Comparison of ENCODE assay signal across 19 cellular contexts in the genomic region with DNA sequence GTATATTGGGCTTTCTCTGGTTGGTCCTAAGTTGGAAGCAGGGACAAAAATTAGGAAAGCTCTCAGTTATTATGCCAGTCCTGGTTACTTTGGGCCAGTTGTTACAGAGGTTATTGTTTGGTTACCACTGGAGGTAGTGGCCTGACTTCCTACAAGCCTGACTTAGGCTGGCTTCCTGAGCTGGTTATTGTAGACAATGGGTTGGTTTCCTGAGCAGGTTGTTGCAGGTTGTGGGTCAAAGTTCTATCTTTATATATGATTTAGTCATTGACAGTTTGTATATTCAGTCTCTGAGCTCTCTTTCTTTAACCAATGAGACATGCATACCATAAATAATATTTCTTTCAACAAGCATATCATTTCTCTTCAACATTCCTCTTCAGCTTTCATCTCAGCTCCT. TPM values are rescaled to one million over a fixed set of nuclear protein-coding genes. Genes with fewer than 3 reads are reported as not detected.
DNase-seq lines count a peak whose midpoint lies in the region; ATAC-seq, FAIRE-seq and TF ChIP-seq lines count a peak whose summit lies in the region.
"Had no signal": no experiment of that assay in that cellular context is flagged by ENCODE, and none has a peak within 500 bp of the region (broad histone marks: within the 10 kb centered on the region; RNA-seq: fewer than 3 reads in every experiment).

No MANE protein-coding gene starts in this region.

- no peaks in the 10 kb centered on the region for H3K9me1 ChIP-seq in keratinocyte (ENCODE audit: control insufficient read depth, extremely low read depth, insufficient read depth, low read length)

- H3K27ac ChIP-seq in GM23338 (ENCODE audit: low read depth) (no peak overlapping the region), keratinocyte (ENCODE audit: control insufficient read depth, insufficient read depth, low read length) (no peak overlapping the region), thyroid gland (no peak overlapping the region)
- H3K27ac ChIP-seq: C4-2B had no signal

- TF ChIP-seq POLR2A in thyroid gland (IDR thresholded peaks at IDR 0.05): no peak

- H3F3A ChIP-seq in GM23338 (replicated peaks; ENCODE audit: low read depth): no peaks in the 10 kb centered on the region

- dilution Hi-C loops in keratinocyte (cut with MboI; ENCODE audit: extremely low pct_ligation_motif_present, low sequenced_read_pairs): no loop called here

- TF ChIP-seq CTCF in GM23338 (conservative IDR thresholded peaks at IDR 0.05; ENCODE audit: low read depth in 2 of 2) (no peak), bronchial epithelial cell (IDR thresholded peaks at IDR 0.05; ENCODE audit: insufficient read depth, low read length, severe bottlenecking) (no peak), keratinocyte (optimal IDR thresholded peaks at IDR 0.05 in 1 of 3, IDR thresholded peaks at IDR 0.05 in 1 of 3, conservative IDR thresholded peaks at IDR 0.05 in 1 of 3; ENCODE audit: extremely low read depth in 1 of 3, insufficient read depth in 2 of 3, low read length in 3 of 3) (no peak), thyroid gland (IDR thresholded peaks at IDR 0.05) (no peak)

- 0 out of 2 replicates have a peak, but pooled peaks cover 8% of the 10 kb centered on the region for H3K9me2 ChIP-seq in GM23338 (ENCODE audit: insufficient read depth)

- H3K9me3 ChIP-seq in keratinocyte (ENCODE audit: control insufficient read depth, low read depth, low read length) (no peaks in the 10 kb centered on the region), thyroid gland (no peaks in the 10 kb centered on the region)
- H3K9me3 ChIP-seq: Caco-2 had no signal

- H3K36me3 ChIP-seq in GM23338 (ENCODE audit: insufficient read depth) (no peaks in the 10 kb centered on the region), bronchial epithelial cell (ENCODE audit: control insufficient read depth, insufficient read depth, low read length) (no peaks in the 10 kb centered on the region), keratinocyte (ENCODE audit: control insufficient read depth in 2 of 2, extremely low read depth in 1 of 2, insufficient read depth in 2 of 2, low read length in 2 of 2) (no peaks in the 10 kb centered on the region), thyroid gland (no peaks in the 10 kb centered on the region)

- peaks cover 4% of the 10 kb centered on the region; the same call in 1 of the 3 replicates for H3K4me1 Mint-ChIP-seq in GM23338
- H3K4me1 Mint-ChIP-seq: IgD-negative memory B cell had no signal

- DNase-seq in GM23338 (ENCODE audit: low spot score) (no peak), bronchial epithelial cell (ENCODE audit: low read depth) (peak; percentile 64), keratinocyte (ENCODE audit: low read depth, low spot score) (no peak), thyroid gland (no peak), NCI-H1436 treated with DMSO at 0.1 percent for 48 hours (lab: John Stamatoyannopoulos, UW) (no peak)
- DNase-seq: ACHN; Caco-2; CD4-positive, alpha-beta T cell; GOT3; H7; HFFc6 had no signal

- H3K27me3 Mint-ChIP-seq in GM23338 (ENCODE audit: insufficient read depth, low read depth, poor library complexity): peaks cover 3% of the 10 kb centered on the region
- H3K27me3 Mint-ChIP-seq: IgD-negative memory B cell had no signal

- H4K20me1 ChIP-seq in GM23338 (replicated peaks; ENCODE audit: insufficient read depth) (no peaks in the 10 kb centered on the region), keratinocyte (ENCODE audit: control insufficient read depth, extremely low read depth, insufficient read depth, low read length) (no peaks in the 10 kb centered on the region)

- H3K4me1 ChIP-seq in GM23338 (ENCODE audit: insufficient read depth) (no peaks in the 10 kb centered on the region), keratinocyte (ENCODE audit: control insufficient read depth, extremely low read depth, insufficient read depth, low read length) (peaks cover 12% of the 10 kb centered on the region), thyroid gland (no peaks in the 10 kb centered on the region)
- H3K4me1 ChIP-seq: Caco-2 had no signal

- ATAC-seq in GM23338 (no peak), GM19467 (IDR thresholded peaks at IDR 0.05; ENCODE audit: unreplicated experiment) (no peak)
- ATAC-seq: HCT116 had no signal

- H3K27me3 ChIP-seq in GM23338 (ENCODE audit: insufficient read depth) (no peaks in the 10 kb centered on the region), bronchial epithelial cell (ENCODE audit: control insufficient read depth, insufficient read depth, low read length) (no peaks in the 10 kb centered on the region), keratinocyte (ENCODE audit: control insufficient read depth, extremely low read depth, insufficient read depth, low read length) (no peaks in the 10 kb centered on the region), thyroid gland (no peaks in the 10 kb centered on the region)

- no peak overlapping the region for H3K9ac ChIP-seq in keratinocyte (ENCODE audit: control insufficient read depth, extremely low read depth, insufficient read depth, low read length)

- H3K79me2 ChIP-seq in GM23338 (replicated peaks; ENCODE audit: insufficient read depth): no peaks in the 10 kb centered on the region
- H3K79me2 ChIP-seq in keratinocyte (ENCODE audit: control insufficient read depth, insufficient read depth, low read length): no peaks in the 10 kb centered on the region

- H3K36me3 Mint-ChIP-seq in GM23338 (ENCODE audit: low read depth): no peaks in the 10 kb centered on the region
- H3K36me3 Mint-ChIP-seq: IgD-negative memory B cell had no signal

- FAIRE-seq in bronchial epithelial cell (lab: Jason Lieb, UNC): no peak
- no peak for FAIRE-seq in keratinocyte (lab: Jason Lieb, UNC)
- FAIRE-seq: D721Med, G401.6, GM12891, HTR-8/SVneo had no signal

- no peaks in the 10 kb centered on the region for H3K9me3 Mint-ChIP-seq in GM23338
- H3K9me3 Mint-ChIP-seq: CD4-positive, alpha-beta T cell; HFFc6 had no signal

- H3K27ac Mint-ChIP-seq in GM23338: no peak overlapping the region
- H3K27ac Mint-ChIP-seq: CD4-positive, alpha-beta T cell; HFFc6; IgD-negative memory B cell had no signal

- intact Hi-C loops in thyroid gland (cut with DNase I): no loop called here

- no peak overlapping the region for H3K4me2 ChIP-seq in GM23338
- no peak overlapping the region for H3K4me2 ChIP-seq in keratinocyte (ENCODE audit: control insufficient read depth, extremely low read depth, insufficient read depth, low read depth, low read length)

- 0 out of 2 replicates have a peak overlapping the region, but pooled peaks have one; percentile 34 for H2AFZ ChIP-seq in GM23338
- peak overlapping the region; percentile 2 for H2AFZ ChIP-seq in keratinocyte (ENCODE audit: control insufficient read depth, low read length)

- no peak overlapping the region for H3K4me3 Mint-ChIP-seq in GM23338
- H3K4me3 Mint-ChIP-seq: CD4-positive, alpha-beta T cell; HFFc6; IgD-negative memory B cell had no signal

- H3K4me3 ChIP-seq in GM23338: no peak overlapping the region
- H3K4me3 ChIP-seq in bronchial epithelial cell (ENCODE audit: low read depth, low read length): no peak overlapping the region
- H3K4me3 ChIP-seq in keratinocyte (ENCODE audit: control insufficient read depth in 2 of 3, extremely low read depth in 1 of 3, insufficient read depth in 2 of 3, low read depth in 1 of 3, low read length in 3 of 3): no peak overlapping the region
- H3K4me3 ChIP-seq in thyroid gland (replicated peaks in 1 of 3): no peak overlapping the region

TF ChIP-seq in GM23338, 12 proteins besides CTCF, POLR2A, EP300 and RAD21 (continues in another document):
- TF ChIP-seq EZH2phosphoT487 (IDR thresholded peaks at IDR 0.05; ENCODE audit: unreplicated experiment) (no peak), ZNF114 (CRISPR knock-in tag; IDR thresholded peaks at IDR 0.05) (no peak), EZH2 (IDR thresholded peaks at IDR 0.05; ENCODE audit: low read depth, unreplicated experiment) (no peak), JUNB (IDR thresholded peaks at IDR 0.05; ENCODE audit: unreplicated experiment) (no peak), ZNF331 (CRISPR knock-in tag; IDR thresholded peaks at IDR 0.05; ENCODE audit: low read depth) (no peak), POLR2AphosphoS5 (IDR thresholded peaks at IDR 0.05; ENCODE audit: low read depth) (no peak), CREB1 (CRISPR knock-in tag; IDR thresholded peaks at IDR 0.05; ENCODE audit: low read depth) (no peak), STAT1 (IDR thresholded peaks at IDR 0.05; ENCODE audit: unreplicated experiment) (no peak), NANOG (IDR thresholded peaks at IDR 0.05; ENCODE audit: borderline replicate concordance) (no peak)

RNA-seq across cellular contexts. Expression of a gene that starts 58.7 kb away (rescaled TPM):
- total RNA-seq in GM23338 (2014; rRNA removed; shearing (Covaris generic)): 79.1 and 95.1 TPM in 2 replicates
- polyA plus RNA-seq in GM23338 (2016; fragmentation: Nextera tagmentation; extraction: Ambion mirVana): 33.1 and 43.1 TPM in 2 replicates
- 121 and 130 TPM in 2 replicates for total RNA-seq in bronchial epithelial cell
- polyA plus RNA-seq in keratinocyte: 59.5 to 69.6 TPM (median 67.9 TPM) in 3 replicates
- polyA plus RNA-seq in keratinocyte (2011; ENCODE audit: low read depth): 13.1 TPM
- 58.7 and 74.6 TPM in 2 replicates for polyA plus RNA-seq in keratinocyte (2011; cell fraction: cytosol; rRNA removed)
- polyA plus RNA-seq in keratinocyte (2011; cell fraction: nucleus; rRNA removed): 43.0 and 49.6 TPM in 2 replicates
- 39.8 and 50.0 TPM in 2 replicates for polyA plus RNA-seq in keratinocyte (2012; ENCODE audit: low replicate concordance)
- polyA minus RNA-seq in keratinocyte: 59.6 to 101 TPM (median 99.2 TPM) in 3 replicates
- 45.8 TPM for polyA minus RNA-seq in keratinocyte (2011; cell fraction: cytosol; rRNA and poly(A)+ RNA removed)
- 30.7 and 50.2 TPM in 2 replicates for polyA minus RNA-seq in keratinocyte (2011; cell fraction: nucleus; rRNA and poly(A)+ RNA removed)
- total RNA-seq in thyroid gland: 100 to 1,000 TPM in 2 of 4 donors, 10 to 100 TPM in 2; 67.3 to 190 (median 87.2) TPM
